In genomic region chr10:8056891-8057331, GRCh38 we compare ENCODE assay signal across 8 cellular contexts. TPM values are rescaled to one million over a fixed set of nuclear protein-coding genes. Genes with fewer than 3 reads are reported as not detected.
A peak's percentile ranks its signal among the peaks of the same experiment; 100 is the strongest.
DNase-seq lines count a peak whose midpoint lies in the region; ATAC-seq and TF ChIP-seq lines count a peak whose summit lies in the region.

No MANE protein-coding gene starts in this region.

- CTCF ChIA-PET in A673 (lab: Charles Lee), result no interaction called here

- peak; percentile 29 for ATAC-seq in GM19452 (IDR thresholded peaks at IDR 0.05; ENCODE audit: unreplicated experiment)
- no peak for ATAC-seq in left colon

- TF ChIP-seq CTCF in A673 (conservative IDR thresholded peaks at IDR 0.05; ENCODE audit: low read depth, low read length), result no peak
- no peak for TF ChIP-seq CTCF in colonic mucosa (IDR thresholded peaks at IDR 0.05)

- BruUV-seq in A673 (replicated peaks; lab: Mats Ljungman, UMichigan), result TSS peak; percentile 14

- no peak overlapping the region for H3K4me3 ChIP-seq in A673 (ENCODE audit: low read depth, low read length, poor library complexity, severe bottlenecking)
- H3K4me3 ChIP-seq in HUES6 (ENCODE audit: low read depth, low read length), result peak overlapping the region; percentile 70
- H3K4me3 ChIP-seq in colonic mucosa, result peak overlapping the region; percentile 46

- H3K9ac ChIP-seq in HUES6 (ENCODE audit: low read length) (peak overlapping the region; percentile 6), colonic mucosa (ENCODE audit: low read depth in 2 of 2, low read length in 2 of 2) (no peak overlapping the region)

- intact Hi-C loops in A673 (cut with micrococcal nuclease; ENCODE audit: unreplicated experiment) (loop anchor here (10.0 kb wide), 1 partner anchor 1148 kb away; no protein-coding TSS in a partner anchor), colonic mucosa (cut with DNase I) (no loop called here), left colon (cut with DNase I, micrococcal nuclease) (no loop called here)

- peaks cover 16% of the 10 kb centered on the region for H3K27me3 ChIP-seq in A673 (replicated peaks; ENCODE audit: insufficient read depth, low read depth, low read length, poor library complexity)
- H3K27me3 ChIP-seq in HUES6 (ENCODE audit: control insufficient read depth, insufficient read depth, low read length), result peaks cover 97% of the 10 kb centered on the region
- peaks cover 62% of the 10 kb centered on the region for H3K27me3 ChIP-seq in colonic mucosa

- POLR2A ChIA-PET in A673 (lab: Charles Lee; ENCODE audit: low non-redundant PET), result no interaction called here

- no peak overlapping the region for H3K27ac ChIP-seq in A673 (ENCODE audit: low read depth, low read length, poor library complexity, severe bottlenecking)
- no peak overlapping the region for H3K27ac ChIP-seq in HUES6 (ENCODE audit: low read depth, low read length)
- H3K27ac ChIP-seq in colonic mucosa, result no peak overlapping the region

- peaks cover 23% of the 10 kb centered on the region for H3K4me1 ChIP-seq in A673 (ENCODE audit: insufficient read depth, low read length, poor library complexity, severe bottlenecking)
- H3K4me1 ChIP-seq in HUES6 (ENCODE audit: control insufficient read depth, insufficient read depth, low read length), result peaks cover 70% of the 10 kb centered on the region
- peaks cover 10% of the 10 kb centered on the region for H3K4me1 ChIP-seq in colonic mucosa

- DNase-seq in A673 (ENCODE audit: low spot score) (no peak), colonic mucosa (no peak), NCI-H774 (lab: John Stamatoyannopoulos, UW) (no peak), left colon (no peak), D341Med (ENCODE audit: low spot score) (no peak)
- peak; percentile 60 for DNase-seq in stimulated activated CD4-positive, alpha-beta T cell treated with anti-CD3 and anti-CD28 coated beads, Interleukin-1b, Interleukin-23, amount 100 ng/mL, for 48 hours

- no peaks in the 10 kb centered on the region for H3K9me3 ChIP-seq in A673 (ENCODE audit: low read depth, low read length, poor library complexity, severe bottlenecking)
- no peaks in the 10 kb centered on the region for H3K9me3 ChIP-seq in HUES6 (ENCODE audit: control insufficient read depth, insufficient read depth, low read depth, low read length)
- no peaks in the 10 kb centered on the region for H3K9me3 ChIP-seq in colonic mucosa

- H3K36me3 ChIP-seq in A673 (ENCODE audit: insufficient read depth, low read length, poor library complexity, severe bottlenecking) (peaks cover 3% of the 10 kb centered on the region), HUES6 (ENCODE audit: control insufficient read depth, insufficient read depth, low read length) (no peaks in the 10 kb centered on the region), colonic mucosa (no peaks in the 10 kb centered on the region)

RNA-seq across cellular contexts. Expression of gene GATA3, which starts 2.4 kb away (rescaled TPM):
- total RNA-seq in A673 (2021) (3.0 and 3.1 TPM in 2 replicates), colonic mucosa (under 1 TPM; 0.48 to 0.54 TPM), left colon (under 1 TPM; 0.27 to 0.78 TPM)
